24 cellular contexts compared by ENCODE assay signal in the genomic region with DNA sequence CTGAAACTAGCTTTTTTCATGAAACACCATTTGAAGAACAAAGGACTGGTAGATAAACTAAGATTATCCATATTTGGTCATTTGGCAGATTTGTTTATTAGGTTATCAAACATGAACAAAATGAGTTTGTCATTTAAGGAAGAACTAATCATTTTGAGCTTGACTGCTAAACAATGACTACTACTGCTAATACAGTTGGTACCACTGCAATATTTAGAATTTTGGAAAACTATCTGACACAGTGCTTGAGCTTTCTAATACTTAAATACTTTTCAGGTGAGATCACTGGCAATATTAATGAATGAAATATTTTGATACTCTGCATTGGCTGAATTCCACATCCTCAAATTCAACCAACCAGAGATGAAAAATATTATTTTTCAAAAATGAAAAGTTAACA. TPM values are rescaled to one million over a fixed set of nuclear protein-coding genes. Genes with fewer than 3 reads are reported as not detected.
A peak's percentile ranks its signal among the peaks of the same experiment; 100 is the strongest.
DNase-seq lines count a peak whose midpoint lies in the region; TF ChIP-seq lines count a peak whose summit lies in the region.
"Had no signal": no experiment of that assay in that cellular context is flagged by ENCODE, and none has a peak within 500 bp of the region (broad histone marks: within the 10 kb centered on the region; RNA-seq: fewer than 3 reads in every experiment).

No MANE protein-coding gene starts in this region.

- H3K27ac Mint-ChIP-seq in chondrocyte (ENCODE audit: unreplicated experiment) = peak overlapping the region; percentile 42
- H3K27ac Mint-ChIP-seq: activated CD8-positive, alpha-beta T cell treated with anti-CD3 and anti-CD28 coated beads, Interleukin-2, amount 10 ng/mL, durations not matched to agents 7 days and 5 days; CD4-positive, CD25-positive, alpha-beta regulatory T cell; effector memory CD8-positive, alpha-beta T cell; progenitor cell of endocrine pancreas had no signal

- TF ChIP-seq CTCF in chondrocyte (IDR thresholded peaks at IDR 0.05) = no peak

- H3K27me3 ChIP-seq in effector memory CD4-positive, alpha-beta T cell (replicated peaks; ENCODE audit: control insufficient read depth, insufficient read depth, low read length, poor library complexity, severe bottlenecking) = no peaks in the 10 kb centered on the region
- H3K27me3 ChIP-seq: sigmoid colon had no signal

- H3K27me3 Mint-ChIP-seq in chondrocyte (ENCODE audit: low read depth) = no peaks in the 10 kb centered on the region
- H3K27me3 Mint-ChIP-seq: CD4-positive, CD25-positive, alpha-beta regulatory T cell; effector memory CD8-positive, alpha-beta T cell; progenitor cell of endocrine pancreas had no signal

- peaks cover 19% of the 10 kb centered on the region for H3K4me1 Mint-ChIP-seq in chondrocyte (ENCODE audit: low read depth)
- H3K4me1 Mint-ChIP-seq: neural crest cell had no signal

- H3K36me3 Mint-ChIP-seq in chondrocyte (ENCODE audit: low read depth) = peaks cover 17% of the 10 kb centered on the region

- no peaks in the 10 kb centered on the region for H3K9me3 Mint-ChIP-seq in chondrocyte (ENCODE audit: low read depth)
- H3K9me3 Mint-ChIP-seq: CD4-positive, CD25-positive, alpha-beta regulatory T cell; effector memory CD8-positive, alpha-beta T cell had no signal

- peaks cover 16% of the 10 kb centered on the region for H3K36me3 ChIP-seq in effector memory CD4-positive, alpha-beta T cell (ENCODE audit: control insufficient read depth, insufficient read depth, low read length)

- DNase-seq in EH (ENCODE audit: low read depth) = peak; percentile 17
- DNase-seq in M059J (ENCODE audit: low read depth) = peak; percentile 3
- DNase-seq in chondrocyte (ENCODE audit: low spot score) = no peak
- DNase-seq in kidney glomerular epithelial cell (lab: John Stamatoyannopoulos, UW) = peak; percentile 34
- no peak for DNase-seq in ACHN
- DNase-seq in effector memory CD4-positive, alpha-beta T cell = no peak
- no peak for DNase-seq in NCI-H748 treated with DMSO at 0.1 percent for 48 hours (lab: John Stamatoyannopoulos, UW)
- no peak for DNase-seq in T1000 (lab: John Stamatoyannopoulos, UW)
- DNase-seq: activated CD4-positive, CD25-positive, alpha-beta regulatory T cell treated with anti-CD3 and anti-CD28 coated beads, Interleukin-2, amount 50 U/mL, for 72 hours; activated CD8-positive, alpha-beta T cell treated with anti-CD3 and anti-CD28 coated beads, Interleukin-2, amount 10 ng/mL, durations not matched to agents 7 days and 5 days; activated naive CD4-positive, alpha-beta T cell; amygdala; CD4-positive, CD25-positive, alpha-beta regulatory T cell; DMS 273 treated with DMSO at 0.1 percent for 48 hours; effector memory CD8-positive, alpha-beta T cell; NCI-H146; NCI-H2171; NCI-H69; sigmoid colon; substantia nigra; SW 1271 had no signal

- no peak overlapping the region for H3K27ac ChIP-seq in effector memory CD4-positive, alpha-beta T cell (ENCODE audit: insufficient read depth, low read length, poor library complexity, severe bottlenecking)
- H3K27ac ChIP-seq: sigmoid colon had no signal

- H3K4me3 Mint-ChIP-seq in chondrocyte (ENCODE audit: unreplicated experiment) = no peak overlapping the region
- H3K4me3 Mint-ChIP-seq: activated CD8-positive, alpha-beta T cell treated with anti-CD3 and anti-CD28 coated beads, Interleukin-2, amount 10 ng/mL, durations not matched to agents 7 days and 5 days; CD4-positive, CD25-positive, alpha-beta regulatory T cell; effector memory CD8-positive, alpha-beta T cell; neural crest cell had no signal

- H3K9me3 ChIP-seq in effector memory CD4-positive, alpha-beta T cell (ENCODE audit: control insufficient read depth, low read length) = no peaks in the 10 kb centered on the region
- H3K9me3 ChIP-seq: sigmoid colon had no signal

- in situ Hi-C loops in ACHN (cut with HindIII; ENCODE audit: low pct_ligation_motif_present, low pct_unique_long_range_greater_than_20kb, low sequenced_read_pairs) = no loop called here

- H3K4me3 ChIP-seq in effector memory CD4-positive, alpha-beta T cell (ENCODE audit: insufficient read depth, low read depth, low read length, poor library complexity, severe bottlenecking) = no peak overlapping the region
- H3K4me3 ChIP-seq: K562, sigmoid colon had no signal

- H3K4me1 ChIP-seq in effector memory CD4-positive, alpha-beta T cell (ENCODE audit: control insufficient read depth, insufficient read depth, low read length, poor library complexity, severe bottlenecking) = no peaks in the 10 kb centered on the region

RNA-seq across cellular contexts. Expression of a gene that starts 47.2 kb away (rescaled TPM):
- total RNA-seq in M059J (2014; rRNA removed; shearing (Covaris generic)) = 20.1 and 31.7 TPM in 2 replicates
- total RNA-seq in chondrocyte = 53.0 to 60.9 TPM (median 54.8 TPM) in 3 replicates

Comparison
In these comparisons a context has a peak if more than half of its experiments do, and no peak if none do; other contexts are left out.
1. DNase-seq: peak in EH (single experiment), M059J (single experiment) and kidney glomerular epithelial cell (single experiment); none in chondrocyte (single experiment), ACHN (single experiment), effector memory CD4-positive, alpha-beta T cell (0 of 3), NCI-H748 treated with DMSO at 0.1 percent for 48 hours (single experiment) and T1000 (single experiment).